Comparison of ENCODE assay signal across 11 cellular contexts in genomic region chr2:188598551-188598950, GRCh38.
DNase-seq lines count a peak whose midpoint lies in the region; TF ChIP-seq lines count a peak whose summit lies in the region.
"Had no signal": no experiment of that assay in that cellular context is flagged by ENCODE, and none has a peak within 500 bp of the region (broad histone marks: within the 10 kb centered on the region; RNA-seq: fewer than 3 reads in every experiment).

No MANE protein-coding gene starts in this region.

- no peaks in the 10 kb centered on the region for H3K27me3 ChIP-seq in vagina
- H3K27me3 ChIP-seq: breast epithelium, SJSA1 had no signal

- peak overlapping the region; percentile 49 for H3K27ac ChIP-seq in vagina
- H3K27ac ChIP-seq: breast epithelium, SJSA1 had no signal

- no peaks in the 10 kb centered on the region for H3K36me3 ChIP-seq in vagina
- H3K36me3 ChIP-seq: breast epithelium, SJSA1 had no signal

- no peak overlapping the region for H3K4me3 ChIP-seq in vagina
- H3K4me3 ChIP-seq: breast epithelium, SJSA1 had no signal

- TF ChIP-seq POLR2A in vagina (IDR thresholded peaks at IDR 0.05), result no peak

- DNase-seq in NCI-H69 (lab: John Stamatoyannopoulos, UW), result peak; percentile 51
- DNase-seq in glomerular visceral epithelial cell (ENCODE audit: extremely low spot score), result peak; percentile 15
- DNase-seq in medulla oblongata (ENCODE audit: extremely low spot score), result peak; percentile 42
- no peak for DNase-seq in vagina (ENCODE audit: extremely low spot score in 2 of 2)
- DNase-seq in stimulated activated naive CD4-positive, alpha-beta T cell (lab: John Stamatoyannopoulos, UW), result no peak
- no peak for DNase-seq in germinal center (ENCODE audit: low spot score)
- no peak for DNase-seq in activated CD4-positive, alpha-beta T cell treated with anti-CD3 and anti-CD28 coated beads, Interleukin-2, amount 50 U/mL, for 4 hours
- DNase-seq: activated gamma-delta T cell treated with Interleukin-2 at 50 U/mL for 16 hours; CD8-positive, alpha-beta T cell had no signal

- H3K4me1 ChIP-seq in vagina, result no peaks in the 10 kb centered on the region
- H3K4me1 ChIP-seq: breast epithelium had no signal

- intact Hi-C loops in vagina (cut with DNase I), result no loop called here

- TF ChIP-seq CTCF in vagina (IDR thresholded peaks at IDR 0.05), result no peak

- H3K9me3 ChIP-seq in vagina, result no peaks in the 10 kb centered on the region
- H3K9me3 ChIP-seq: breast epithelium, SJSA1 had no signal

Comparison
In these comparisons a context has a peak if more than half of its experiments do, and no peak if none do; other contexts are left out.
1. DNase-seq: peak in NCI-H69 (single experiment), glomerular visceral epithelial cell (single experiment) and medulla oblongata (single experiment); none in vagina (0 of 2), stimulated activated naive CD4-positive, alpha-beta T cell (0 of 6), germinal center (single experiment) and activated CD4-positive, alpha-beta T cell treated with anti-CD3 and anti-CD28 coated beads, Interleukin-2, amount 50 U/mL, for 4 hours (0 of 2).